ENCODE assay signal across 11 cellular contexts in genomic region chr11:67613313-67613959, GRCh38. TPM values are rescaled to one million over a fixed set of nuclear protein-coding genes. Genes with fewer than 3 reads are reported as not detected.
A peak's percentile ranks its signal among the peaks of the same experiment; 100 is the strongest.
DNase-seq lines count a peak whose midpoint lies in the region; ATAC-seq and TF ChIP-seq lines count a peak whose summit lies in the region.
"Had no signal": no experiment of that assay in that cellular context is flagged by ENCODE, and none has a peak within 500 bp of the region (broad histone marks: within the 10 kb centered on the region; RNA-seq: fewer than 3 reads in every experiment).

No MANE protein-coding gene starts in this region.

- ATAC-seq in GM18505 (IDR thresholded peaks at IDR 0.05; ENCODE audit: unreplicated experiment) (peak; percentile 1), HG02870 (IDR thresholded peaks at IDR 0.05; ENCODE audit: unreplicated experiment) (no peak), HG02571 (IDR thresholded peaks at IDR 0.05; ENCODE audit: unreplicated experiment) (no peak)

- H3K4me1 ChIP-seq in OCI-LY7 (ENCODE audit: insufficient read depth, low read length, poor library complexity, severe bottlenecking), result peaks cover 36% of the 10 kb centered on the region
- H3K4me1 ChIP-seq in esophagus muscularis mucosa, result peaks cover 9 to 29% (median 19%) of the 10 kb centered on the region in 4 donors
- H3K4me1 ChIP-seq in rectal smooth muscle tissue (ENCODE audit: control insufficient read depth, insufficient read depth, low read length), result no peaks in the 10 kb centered on the region

- H3K9me3 ChIP-seq in OCI-LY7 (ENCODE audit: low read length), result no peaks in the 10 kb centered on the region
- no peaks in the 10 kb centered on the region for H3K9me3 ChIP-seq in esophagus muscularis mucosa

- H3K36me3 ChIP-seq in OCI-LY7 (ENCODE audit: insufficient read depth, low read length), result peaks cover 51% of the 10 kb centered on the region
- peaks cover 31 to 50% (median 46%) of the 10 kb centered on the region in 4 donors for H3K36me3 ChIP-seq in esophagus muscularis mucosa
- H3K36me3 ChIP-seq in rectal smooth muscle tissue (ENCODE audit: control insufficient read depth, insufficient read depth, low read length), result peaks cover 27% of the 10 kb centered on the region

- H3K27ac ChIP-seq in OCI-LY7 (ENCODE audit: low read depth, low read length, poor library complexity, severe bottlenecking), result peak overlapping the region; percentile 91
- peak overlapping the region in 3 of 4 donors; percentile 9 to 63 (median 41) for H3K27ac ChIP-seq in esophagus muscularis mucosa (replicated peaks in 1 of 4)
- H3K27ac ChIP-seq in rectal smooth muscle tissue (ENCODE audit: low read depth, low read length), result no peak overlapping the region
- H3K27ac ChIP-seq: VCaP had no signal

- H3K4me3 ChIP-seq in OCI-LY7 (ENCODE audit: low read depth, low read length, poor library complexity, severe bottlenecking), result peak overlapping the region; percentile 59
- peak overlapping the region; percentile 49 to 64 (median 50) for H3K4me3 ChIP-seq in esophagus muscularis mucosa
- peak overlapping the region; percentile 69 for H3K4me3 ChIP-seq in rectal smooth muscle tissue (ENCODE audit: low read length)

- H3K9ac ChIP-seq in rectal smooth muscle tissue (ENCODE audit: low read length), result peak overlapping the region; percentile 19

- intact Hi-C loops in OCI-LY7 (cut with micrococcal nuclease; ENCODE audit: unreplicated experiment) (no loop called here), esophagus muscularis mucosa (cut with DNase I) (loop anchor here (10.0 kb wide), 1 partner anchor 101 kb away; no protein-coding TSS in a partner anchor)

- POLR2A ChIA-PET in OCI-LY7 (lab: Charles Lee), result interaction anchor here (0.5 to 1.2 kb wide), 3 partner anchors 46 to 533 kb away, joined by 3 to 5 read pairs (median 3); no protein-coding TSS in a partner anchor

- BruUV-seq in OCI-LY7 (replicated peaks; lab: Mats Ljungman, UMichigan), result no TSS peak

- CTCF ChIA-PET in OCI-LY7 (lab: Charles Lee; ENCODE audit: unreplicated experiment), result interaction anchor here (0.5 to 1.3 kb wide), 2 partner anchors 29 to 866 kb away, joined by 4 to 7 read pairs; no protein-coding TSS in a partner anchor

- H4K20me1 ChIP-seq in OCI-LY7 (ENCODE audit: insufficient read depth, low read length), result no peaks in the 10 kb centered on the region

- TF ChIP-seq POLR2A in GM18505 (IDR thresholded peaks at IDR 0.05; ENCODE audit: borderline replicate concordance, extremely low read depth, insufficient read depth, insufficient read length) (no peak), esophagus muscularis mucosa (IDR thresholded peaks at IDR 0.05; ENCODE audit: low read depth) (no peak)

- TF ChIP-seq CTCF in OCI-LY7 (conservative IDR thresholded peaks at IDR 0.05; ENCODE audit: low read length) (no peak), esophagus muscularis mucosa (IDR thresholded peaks at IDR 0.05) (no peak)

- H3K79me2 ChIP-seq in OCI-LY7 (ENCODE audit: insufficient read depth, low read depth, low read length), result peaks cover under 1% of the 10 kb centered on the region; the same call in 1 of the 2 replicates

- WGBS in esophagus muscularis mucosa, result 78% methylated on average over 16 of the region's 17 CpGs

- peak overlapping the region; percentile 78 for H3K4me2 ChIP-seq in OCI-LY7 (ENCODE audit: low read length)

- H3K27me3 ChIP-seq in esophagus muscularis mucosa, result peaks cover 0 to 31% (median 10%) of the 10 kb centered on the region in 4 donors
- H3K27me3 ChIP-seq in rectal smooth muscle tissue (ENCODE audit: control insufficient read depth, insufficient read depth, low read length), result peaks cover 3% of the 10 kb centered on the region

- peak overlapping the region; percentile 31; the same call in 1 of the 2 replicates for H2AFZ ChIP-seq in OCI-LY7 (ENCODE audit: low read length)

- no peaks in the 10 kb centered on the region for H3K9me2 ChIP-seq in OCI-LY7 (ENCODE audit: insufficient read depth, low read length)

- DNase-seq in OCI-LY7 (ENCODE audit: low spot score) (no peak), esophagus muscularis mucosa (ENCODE audit: extremely low spot score) (no peak), NCI-H1694 treated with DMSO at 0.1 percent for 48 hours (lab: John Stamatoyannopoulos, UW) (no peak), AG08395 (ENCODE audit: low spot score) (no peak)

- TF ChIP-seq EP300 in esophagus muscularis mucosa (IDR thresholded peaks at IDR 0.05), result no peak

RNA-seq across cellular contexts. Expression of gene NDUFV1, which starts 6.7 kb away (rescaled TPM):
- total RNA-seq in OCI-LY7 (2014; rRNA removed; shearing (Covaris generic)), result 257 and 283 TPM in 2 replicates
- total RNA-seq in OCI-LY7 (2022), result 294 and 335 TPM in 2 replicates
- 100 to 1,000 TPM; 196 to 252 (median 212) TPM for total RNA-seq in esophagus muscularis mucosa

RNA-seq across cellular contexts. Expression of gene NUDT8, which starts 16.3 kb away (rescaled TPM):
- 14.4 and 20.4 TPM in 2 replicates for total RNA-seq in OCI-LY7 (2014; rRNA removed; shearing (Covaris generic))
- 31.7 and 35.4 TPM in 2 replicates for total RNA-seq in OCI-LY7 (2022)
- total RNA-seq in esophagus muscularis mucosa, result 1 to 10 TPM; 1.9 to 4.8 (median 3.5) TPM

RNA-seq across cellular contexts. Expression of gene TBX10, which starts 26.1 kb away (rescaled TPM):
- total RNA-seq in OCI-LY7 (2014; rRNA removed; shearing (Covaris generic)), result 2.4 and 4.3 TPM in 2 replicates
- total RNA-seq in OCI-LY7 (2022), result 5.3 and 5.7 TPM in 2 replicates
- total RNA-seq in esophagus muscularis mucosa, result not detected
- total RNA-seq: NCI-H460, ureter had no signal

RNA-seq across cellular contexts. Expression of gene GSTP1, which starts 29.8 kb away (rescaled TPM):
- total RNA-seq in OCI-LY7 (2014; rRNA removed; shearing (Covaris generic)), result 1,251 and 1,604 TPM in 2 replicates
- 1,017 and 1,139 TPM in 2 replicates for total RNA-seq in OCI-LY7 (2022)
- 100 to 1,000 TPM; 469 to 810 (median 596) TPM for total RNA-seq in esophagus muscularis mucosa

RNA-seq across cellular contexts. Expression of gene ACY3, which starts 37.1 kb away (rescaled TPM):
- 17.1 and 25.6 TPM in 2 replicates for total RNA-seq in OCI-LY7 (2014; rRNA removed; shearing (Covaris generic))
- total RNA-seq in OCI-LY7 (2022) (45.1 and 54.4 TPM in 2 replicates), esophagus muscularis mucosa (not detected)
- total RNA-seq: NCI-H460 had no signal
